In genomic region chr1:27597036-27597435, GRCh38 we compare ENCODE assay signal across 1 cellular context.
TF ChIP-seq lines count a peak whose summit lies in the region.

No MANE protein-coding gene starts in this region.

TF ChIP-seq in K562, 482 proteins besides CTCF, POLR2A, EP300 and RAD21:
- TF ChIP-seq POLR3A (IDR thresholded peaks at IDR 0.05; ENCODE audit: borderline replicate concordance, extremely low read depth, insufficient read depth, insufficient read length), result no peak
- TF ChIP-seq FOXM1 (IDR thresholded peaks at IDR 0.05; ENCODE audit: low read depth), result no peak
- no peak for TF ChIP-seq FOXM1 (CRISPR knock-in tag; IDR thresholded peaks at IDR 0.05; ENCODE audit: low read depth)
